In genomic region chr2:96865654-96866053, GRCh38 we compare ENCODE assay signal across 24 cellular contexts. TPM values are rescaled to one million over a fixed set of nuclear protein-coding genes. Genes with fewer than 3 reads are reported as not detected.
DNase-seq lines count a peak whose midpoint lies in the region; ATAC-seq and TF ChIP-seq lines count a peak whose summit lies in the region.
"Had no signal": no experiment of that assay in that cellular context is flagged by ENCODE, and none has a peak within 500 bp of the region (broad histone marks: within the 10 kb centered on the region; RNA-seq: fewer than 3 reads in every experiment).

No MANE protein-coding gene starts in this region.

- DNase-seq in heart right ventricle (no peak), left ventricle myocardium superior (no peak), tibial nerve (ENCODE audit: low spot score in 2 of 2) (no peak), SJCRH30 (no peak), NCI-H128 (lab: John Stamatoyannopoulos, UW; ENCODE audit: unreplicated experiment) (no peak)
- no peak for DNase-seq in naive thymus-derived CD8-positive, alpha-beta T cell
- no peak for DNase-seq in activated CD4-positive, alpha-beta memory T cell treated with anti-CD3 and anti-CD28 coated beads, Interleukin-2, amount 10 ng/mL, durations not matched to agents 7 days and 5 days
- DNase-seq: activated effector memory CD4-positive, alpha-beta T cell treated with anti-CD3 and anti-CD28 coated beads, Interleukin-2, amount 50 U/mL, for 16 hours; amygdala; HCEC 1CT; IMR-90; NCI-H1436; NCI-H2171; NCI-H69; pancreas; PC-9; stimulated activated CD4-positive, alpha-beta T cell treated with anti-CD3 and anti-CD28 coated beads, Interleukin-4, amount 100 ng/mL, for 1 hour had no signal

- POLR2A ChIA-PET in naive thymus-derived CD8-positive, alpha-beta T cell (lab: Charles Lee), result interaction anchor here (0.8 to 4.2 kb wide), 2 partner anchors 8 to 17 kb away, joined by 3 to 61 read pairs; partner anchors contain the start of gene ANKRD39
- POLR2A ChIA-PET in activated CD4-positive, alpha-beta memory T cell treated with anti-CD3 and anti-CD28 coated beads, Interleukin-2, amount 10 ng/mL, durations not matched to agents 7 days and 5 days (lab: Charles Lee), result no interaction called here

- H3K4me3 ChIP-seq in heart right ventricle, result peak overlapping the region in 4 of 10 donors; percentile 72 to 100 (median 98)
- peak overlapping the region in 3 of 4 donors; percentile 64 to 92 (median 85) for H3K4me3 ChIP-seq in tibial nerve
- no peak overlapping the region for H3K4me3 ChIP-seq in SJCRH30
- H3K4me3 ChIP-seq: pancreas, PC-9, SJSA1 had no signal

- no peaks in the 10 kb centered on the region for H3K9me3 Mint-ChIP-seq in brain
- no peaks in the 10 kb centered on the region for H3K9me3 Mint-ChIP-seq in naive thymus-derived CD8-positive, alpha-beta T cell
- H3K9me3 Mint-ChIP-seq in activated CD4-positive, alpha-beta memory T cell treated with anti-CD3 and anti-CD28 coated beads, Interleukin-2, amount 10 ng/mL, durations not matched to agents 7 days and 5 days, result no peaks in the 10 kb centered on the region
- H3K9me3 Mint-ChIP-seq: central memory CD8-positive, alpha-beta T cell had no signal

- H3K36me3 Mint-ChIP-seq in brain, result peaks cover 43% of the 10 kb centered on the region
- H3K36me3 Mint-ChIP-seq in naive thymus-derived CD8-positive, alpha-beta T cell, result peaks cover 0 to 36% (median 6%) of the 10 kb centered on the region in 3 donors
- peaks cover 28% of the 10 kb centered on the region for H3K36me3 Mint-ChIP-seq in activated CD4-positive, alpha-beta memory T cell treated with anti-CD3 and anti-CD28 coated beads, Interleukin-2, amount 10 ng/mL, durations not matched to agents 7 days and 5 days (ENCODE audit: low read depth)

- H3K27me3 Mint-ChIP-seq in brain, result no peaks in the 10 kb centered on the region
- no peaks in the 10 kb centered on the region for H3K27me3 Mint-ChIP-seq in naive thymus-derived CD8-positive, alpha-beta T cell
- H3K27me3 Mint-ChIP-seq in activated CD4-positive, alpha-beta memory T cell treated with anti-CD3 and anti-CD28 coated beads, Interleukin-2, amount 10 ng/mL, durations not matched to agents 7 days and 5 days, result peaks cover 3% of the 10 kb centered on the region
- H3K27me3 Mint-ChIP-seq: central memory CD8-positive, alpha-beta T cell had no signal

- H3K36me3 ChIP-seq in heart right ventricle, result peaks cover 9 to 76% (median 59%) of the 10 kb centered on the region in 9 donors
- H3K36me3 ChIP-seq in tibial nerve, result peaks cover 3 to 69% (median 21%) of the 10 kb centered on the region in 3 donors
- peaks cover 51% of the 10 kb centered on the region for H3K36me3 ChIP-seq in SJCRH30

- CTCF ChIA-PET in activated CD4-positive, alpha-beta memory T cell treated with anti-CD3 and anti-CD28 coated beads, Interleukin-2, amount 10 ng/mL, durations not matched to agents 7 days and 5 days (lab: Charles Lee), result no interaction called here

- peaks cover 25% of the 10 kb centered on the region for H3K4me1 Mint-ChIP-seq in brain
- H3K4me1 Mint-ChIP-seq in naive thymus-derived CD8-positive, alpha-beta T cell, result peaks cover 16 to 36% (median 33%) of the 10 kb centered on the region in 4 donors
- H3K4me1 Mint-ChIP-seq in activated CD4-positive, alpha-beta memory T cell treated with anti-CD3 and anti-CD28 coated beads, Interleukin-2, amount 10 ng/mL, durations not matched to agents 7 days and 5 days, result peaks cover 33% of the 10 kb centered on the region

- 76 to 78% methylated on average over 16 of the region's 16 CpGs for WGBS in heart right ventricle, 2 donors
- WGBS in tibial nerve, 2 donors, result 68 to 75% methylated on average over 16 of the region's 16 CpGs

- no peak for TF ChIP-seq EP300 in tibial nerve (IDR thresholded peaks at IDR 0.05)

- intact Hi-C loops in heart right ventricle (cut with DNase I) (loop anchor here in 2 of 10 donors (2.0 to 5.0 kb wide), 2 partner anchors 42 to 43 kb away; no protein-coding TSS in a partner anchor), left ventricle myocardium superior (cut with micrococcal nuclease) (no loop called here)

- H3K27ac ChIP-seq in heart right ventricle (peak overlapping the region in 6 of 10 donors; percentile 98 to 100 (median 100)), tibial nerve (peak overlapping the region; percentile 94 to 99 (median 98)), SJCRH30 (no peak overlapping the region)
- H3K27ac ChIP-seq: C4-2B, pancreas, PC-9, SJSA1 had no signal

- TF ChIP-seq CTCF in heart right ventricle (IDR thresholded peaks at IDR 0.05) (no peak), brain (conservative IDR thresholded peaks at IDR 0.05) (no peak), tibial nerve (IDR thresholded peaks at IDR 0.05) (no peak)

- peaks cover 0 to 36% (median 0%) of the 10 kb centered on the region in 7 donors for H3K27me3 ChIP-seq in heart right ventricle
- no peaks in the 10 kb centered on the region for H3K27me3 ChIP-seq in tibial nerve
- H3K27me3 ChIP-seq in SJCRH30, result no peaks in the 10 kb centered on the region
- H3K27me3 ChIP-seq: pancreas had no signal

- H3K4me3 Mint-ChIP-seq in brain, result peak overlapping the region in 4 of 5 experiments; percentile 47 to 78 (median 67)
- peak overlapping the region in 2 of 10 donors; percentile 28 to 30 for H3K4me3 Mint-ChIP-seq in naive thymus-derived CD8-positive, alpha-beta T cell
- no peak overlapping the region for H3K4me3 Mint-ChIP-seq in activated CD4-positive, alpha-beta memory T cell treated with anti-CD3 and anti-CD28 coated beads, Interleukin-2, amount 10 ng/mL, durations not matched to agents 7 days and 5 days

- no peak for TF ChIP-seq POLR2A in tibial nerve (IDR thresholded peaks at IDR 0.05)

- H3K4me1 ChIP-seq in heart right ventricle, result peaks cover 16 to 71% (median 61%) of the 10 kb centered on the region in 9 donors
- H3K4me1 ChIP-seq in tibial nerve, result peaks cover 0 to 72% (median 37%) of the 10 kb centered on the region in 4 donors
- peaks cover 3% of the 10 kb centered on the region for H3K4me1 ChIP-seq in SJCRH30
- H3K4me1 ChIP-seq: pancreas had no signal

- ATAC-seq in heart right ventricle, result no peak
- no peak for ATAC-seq in left ventricle myocardium superior
- no peak for ATAC-seq in naive thymus-derived CD8-positive, alpha-beta T cell
- ATAC-seq: activated CD4-positive, CD25-positive, alpha-beta regulatory T cell treated with anti-CD3 and anti-CD28 coated beads, Interleukin-2, amount 50 U/mL, for 24 hours; esophagus mucosa; left lung; pancreas had no signal

- H3K9me3 ChIP-seq in heart right ventricle (no peaks in the 10 kb centered on the region), tibial nerve (no peaks in the 10 kb centered on the region), SJCRH30 (replicated peaks) (no peaks in the 10 kb centered on the region)
- H3K9me3 ChIP-seq: left lung, pancreas had no signal

- H3K27ac Mint-ChIP-seq in brain, result peak overlapping the region in 2 of 5 experiments; percentile 63 to 76
- H3K27ac Mint-ChIP-seq in naive thymus-derived CD8-positive, alpha-beta T cell, result peak overlapping the region in 6 of 10 donors; percentile 10 to 81 (median 32)
- H3K27ac Mint-ChIP-seq in activated CD4-positive, alpha-beta memory T cell treated with anti-CD3 and anti-CD28 coated beads, Interleukin-2, amount 10 ng/mL, durations not matched to agents 7 days and 5 days, result no peak overlapping the region

RNA-seq across cellular contexts. Expression of gene SEMA4C, which starts 4.2 kb away (rescaled TPM):
- total RNA-seq in heart right ventricle (10 to 100 TPM; 16.2 to 43.8 (median 24.5) TPM), left ventricle myocardium superior (17.0 TPM), tibial nerve (100 to 1,000 TPM; 120 to 181 (median 147) TPM)
- polyA plus RNA-seq in heart right ventricle (10 to 100 TPM; 14.1 to 18.0 TPM), brain (ENCODE audit: insufficient read depth, low read depth, low replicate concordance) (32.9 TPM)
- total RNA-seq in naive thymus-derived CD8-positive, alpha-beta T cell, result 10 to 100 TPM; 35.6 to 38.6 TPM
- 1 to 10 TPM; 1.9 to 2.8 (median 2.2) TPM for polyA plus RNA-seq in naive thymus-derived CD8-positive, alpha-beta T cell
- total RNA-seq in SJCRH30 (2014; rRNA removed; shearing (Covaris generic)), result 41.3 and 49.4 TPM in 2 replicates
- total RNA-seq in activated CD4-positive, alpha-beta memory T cell treated with anti-CD3 and anti-CD28 coated beads, Interleukin-2, amount 10 ng/mL, durations not matched to agents 7 days and 5 days, result 10 to 100 TPM; 22.2 to 22.5 TPM

RNA-seq across cellular contexts. Expression of gene ANKRD39, which starts 7.8 kb away (rescaled TPM):
- 10 to 100 TPM; 14.2 to 19.2 (median 15.9) TPM for total RNA-seq in heart right ventricle
- polyA plus RNA-seq in heart right ventricle, result 10 to 100 TPM; 18.7 to 26.5 TPM
- 16.1 TPM for total RNA-seq in left ventricle myocardium superior
- polyA plus RNA-seq in brain (ENCODE audit: insufficient read depth, low read depth, low replicate concordance), result 20.7 TPM
- 10 to 100 TPM; 13.5 to 14.2 TPM for total RNA-seq in naive thymus-derived CD8-positive, alpha-beta T cell
- 10 to 100 TPM; 12.2 to 18.7 (median 16.2) TPM for polyA plus RNA-seq in naive thymus-derived CD8-positive, alpha-beta T cell
- 10 to 100 TPM; 13.8 to 23.7 (median 19.5) TPM for total RNA-seq in tibial nerve
- total RNA-seq in SJCRH30 (2014; rRNA removed; shearing (Covaris generic)), result 7.7 and 7.8 TPM in 2 replicates
- 10 to 100 TPM; 44.1 to 47.7 TPM for total RNA-seq in activated CD4-positive, alpha-beta memory T cell treated with anti-CD3 and anti-CD28 coated beads, Interleukin-2, amount 10 ng/mL, durations not matched to agents 7 days and 5 days

RNA-seq across cellular contexts. Expression of gene ANKRD23, which starts 21.8 kb away (rescaled TPM):
- total RNA-seq in heart right ventricle (10 to 100 TPM in 7 of 10 donors, 1 to 10 TPM in 3; 2.6 to 40.0 (median 14.5) TPM), left ventricle myocardium superior (5.5 TPM), tibial nerve (10 to 100 TPM in 2 of 4 donors, 1 to 10 TPM in 2; 6.1 to 23.1 (median 11.2) TPM)
- polyA plus RNA-seq in heart right ventricle (10 to 100 TPM in 1 of 2 donors, under 1 TPM in 1; 0.96 to 17.9 TPM), brain (ENCODE audit: insufficient read depth, low read depth, low replicate concordance) (0.73 TPM)
- total RNA-seq in naive thymus-derived CD8-positive, alpha-beta T cell, result 10 to 100 TPM; 13.1 to 16.2 TPM
- under 1 TPM; 0.15 to 0.57 (median 0.27) TPM for polyA plus RNA-seq in naive thymus-derived CD8-positive, alpha-beta T cell
- total RNA-seq in SJCRH30 (2014; rRNA removed; shearing (Covaris generic)), result 0.58 and 1.1 TPM in 2 replicates
- total RNA-seq in activated CD4-positive, alpha-beta memory T cell treated with anti-CD3 and anti-CD28 coated beads, Interleukin-2, amount 10 ng/mL, durations not matched to agents 7 days and 5 days, result 10 to 100 TPM; 15.5 to 16.9 TPM

RNA-seq across cellular contexts. Expression of gene CNNM3, which starts 49.6 kb away (rescaled TPM):
- 10 to 100 TPM in 8 of 10 donors, 1 to 10 TPM in 2; 7.4 to 18.3 (median 13.8) TPM for total RNA-seq in heart right ventricle
- 1 to 10 TPM; 4.0 to 8.3 TPM for polyA plus RNA-seq in heart right ventricle
- total RNA-seq in left ventricle myocardium superior, result 16.8 TPM
- 21.5 TPM for polyA plus RNA-seq in brain (ENCODE audit: insufficient read depth, low read depth, low replicate concordance)
- total RNA-seq in naive thymus-derived CD8-positive, alpha-beta T cell, result 10 to 100 TPM; 40.0 to 41.1 TPM
- polyA plus RNA-seq in naive thymus-derived CD8-positive, alpha-beta T cell, result 10 to 100 TPM in 2 of 3 donors, 1 to 10 TPM in 1; 2.8 to 12.0 (median 11.4) TPM
- total RNA-seq in tibial nerve, result 10 to 100 TPM; 21.8 to 27.8 (median 22.9) TPM
- total RNA-seq in SJCRH30 (2014; rRNA removed; shearing (Covaris generic)), result 9.1 and 9.3 TPM in 2 replicates
- total RNA-seq in activated CD4-positive, alpha-beta memory T cell treated with anti-CD3 and anti-CD28 coated beads, Interleukin-2, amount 10 ng/mL, durations not matched to agents 7 days and 5 days, result 10 to 100 TPM; 26.6 to 28.5 TPM
